10 cellular contexts compared by ENCODE assay signal in the genomic region with DNA sequence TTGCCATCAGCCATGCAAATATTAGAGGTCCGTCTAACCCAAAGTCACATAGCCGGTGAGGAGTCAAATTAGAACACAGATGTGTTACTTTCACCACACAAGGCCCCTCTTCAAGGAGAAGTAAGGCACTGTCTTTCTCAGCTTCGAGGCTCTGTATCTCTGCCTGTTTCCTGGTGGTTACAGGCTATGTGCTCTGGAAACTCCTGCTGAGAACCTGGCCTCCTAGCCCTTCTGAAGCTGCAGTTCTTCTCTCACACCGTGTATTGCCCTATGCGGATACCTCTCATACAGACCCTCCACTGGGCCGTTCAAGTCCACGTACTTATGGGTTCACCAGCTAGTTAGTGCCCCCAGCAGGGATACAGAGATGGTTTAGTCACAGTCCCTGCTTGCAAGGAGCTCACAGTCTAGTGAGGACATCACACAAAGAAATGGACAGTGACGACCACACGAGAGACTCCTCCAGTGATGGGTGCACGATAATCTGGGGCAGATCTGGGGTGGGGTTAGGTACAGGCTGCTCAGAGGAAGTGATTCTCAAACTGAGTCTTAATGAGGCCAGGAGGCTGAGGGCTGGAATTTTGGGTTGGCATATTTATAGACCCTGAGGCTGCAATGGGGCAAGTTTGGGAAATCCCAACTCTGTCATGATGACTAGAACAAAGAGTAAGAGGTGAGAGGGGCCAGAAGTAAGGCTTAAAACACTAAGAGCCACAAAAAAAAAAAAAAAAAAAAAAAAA.
A peak's percentile ranks its signal among the peaks of the same experiment; 100 is the strongest.
DNase-seq lines count a peak whose midpoint lies in the region; ATAC-seq and TF ChIP-seq lines count a peak whose summit lies in the region.
"Had no signal": no experiment of that assay in that cellular context is flagged by ENCODE, and none has a peak within 500 bp of the region (broad histone marks: within the 10 kb centered on the region; RNA-seq: fewer than 3 reads in every experiment).

No MANE protein-coding gene starts in this region.

- TF ChIP-seq CTCF in GM12864 (IDR thresholded peaks at IDR 0.05; ENCODE audit: low read depth, low read length, missing control alignments): no peak

- peak; percentile 84 for DNase-seq in GM12864 (ENCODE audit: low read depth)
- no peak for DNase-seq in DMS53 (lab: John Stamatoyannopoulos, UW)
- DNase-seq in NCI-H510A treated with DMSO at 0.1 percent for 48 hours (lab: John Stamatoyannopoulos, UW): no peak
- no peak for DNase-seq in NOMO-1 (lab: John Stamatoyannopoulos, UW; ENCODE audit: unreplicated experiment in 2 of 2)
- no peak for DNase-seq in NCI-H1436 treated with DMSO at 0.1 percent for 48 hours (lab: John Stamatoyannopoulos, UW)
- DNase-seq: NCI-H446 had no signal

- peak overlapping the region; percentile 58 for H3K27ac Mint-ChIP-seq in activated naive CD8-positive, alpha-beta T cell

- H3K4me1 Mint-ChIP-seq in activated naive CD8-positive, alpha-beta T cell (ENCODE audit: low read depth): peaks cover 12% of the 10 kb centered on the region

- H3K9me3 Mint-ChIP-seq in activated naive CD8-positive, alpha-beta T cell (ENCODE audit: low read depth): no peaks in the 10 kb centered on the region

- H3K4me3 ChIP-seq in GM12864 (ENCODE audit: low read depth, low read length): peak overlapping the region; percentile 5; the same call in 1 of the 2 replicates
- H3K4me3 ChIP-seq: smooth muscle cell had no signal

- H3K27me3 Mint-ChIP-seq in activated naive CD8-positive, alpha-beta T cell: no peaks in the 10 kb centered on the region

- peak; percentile 51 for ATAC-seq in GM19372 (IDR thresholded peaks at IDR 0.05; ENCODE audit: low read depth, unreplicated experiment)
- peak; percentile 50 for ATAC-seq in HG03097 (IDR thresholded peaks at IDR 0.05; ENCODE audit: low FRiP score, unreplicated experiment)

- peaks cover 3% of the 10 kb centered on the region for H3K36me3 Mint-ChIP-seq in activated naive CD8-positive, alpha-beta T cell

- peak overlapping the region; percentile 38 for H3K4me3 Mint-ChIP-seq in activated naive CD8-positive, alpha-beta T cell
